In genomic region chr12:27382126-27382795, GRCh38 we compare ENCODE assay signal across 24 cellular contexts. TPM values are rescaled to one million over a fixed set of nuclear protein-coding genes. Genes with fewer than 3 reads are reported as not detected.
DNase-seq lines count a peak whose midpoint lies in the region; ATAC-seq, FAIRE-seq and TF ChIP-seq lines count a peak whose summit lies in the region.
"Had no signal": no experiment of that assay in that cellular context is flagged by ENCODE, and none has a peak within 500 bp of the region (broad histone marks: within the 10 kb centered on the region; RNA-seq: fewer than 3 reads in every experiment).

No MANE protein-coding gene starts in this region.

- H4K20me1 ChIP-seq in H9 (ENCODE audit: control insufficient read depth, insufficient read depth, insufficient read length) (no peaks in the 10 kb centered on the region), HepG2 (ENCODE audit: insufficient read depth, low read length) (no peaks in the 10 kb centered on the region)

- H3K36me3 ChIP-seq in mesenchymal stem cell (ENCODE audit: control insufficient read depth in 1 of 2, insufficient read depth in 2 of 2, low read depth in 1 of 2, low read length in 2 of 2): peaks cover 0 to 11% of the 10 kb centered on the region in 2 experiments
- H3K36me3 ChIP-seq in HepG2 (replicated peaks in 1 of 2; ENCODE audit: control insufficient read depth in 1 of 2, insufficient read depth in 2 of 2, low read length in 2 of 2): peaks cover 0 to 7% of the 10 kb centered on the region in 2 experiments; a peak in 3 of 5 replicates
- H3K36me3 ChIP-seq: heart left ventricle had no signal

- no peak overlapping the region for H4K5ac ChIP-seq in H9 (ENCODE audit: insufficient read length, low read depth, low read length)

- no peak for TF ChIP-seq RAD21 in HepG2 (CRISPR knock-in tag; IDR thresholded peaks at IDR 0.05)

- H3T11ph ChIP-seq in H9 (ENCODE audit: low read length): no peak overlapping the region

- in situ Hi-C loops in HepG2 (cut with HindIII; ENCODE audit: extremely low pct_ligation_motif_present, low pct_unique_long_range_greater_than_20kb): no loop called here

- intact Hi-C loops in HepG2 (cut with micrococcal nuclease; ENCODE audit: unreplicated experiment): no loop called here

- no peak overlapping the region for H3K56ac ChIP-seq in H9 (ENCODE audit: insufficient read length, low read depth, low read length)

- H3K36me3 Mint-ChIP-seq in H9 (ENCODE audit: insufficient read depth in 1 of 3, low read depth in 3 of 3): peaks cover 0 to 13% (median 0%) of the 10 kb centered on the region in 3 experiments; a peak in 2 of 7 replicates
- no peaks in the 10 kb centered on the region for H3K36me3 Mint-ChIP-seq in activated T-helper 17 cell treated with anti-CD3 and anti-CD28 coated beads, Interleukin-2, amount 50 U/mL, for 72 hours (ENCODE audit: low read depth)
- H3K36me3 Mint-ChIP-seq: CD4-positive, CD25-positive, alpha-beta regulatory T cell; natural killer cell had no signal

- no peak for FAIRE-seq in HepG2 (lab: Jason Lieb, UNC)

- H4K91ac ChIP-seq in H9 (ENCODE audit: insufficient read length, low read depth, low read length): no peak overlapping the region
- no peak overlapping the region for H4K91ac ChIP-seq in mesenchymal stem cell (ENCODE audit: low read length)

- no peak overlapping the region for H2BK20ac ChIP-seq in H9 (ENCODE audit: low read depth, low read length, poor library complexity, severe bottlenecking)

- no peak overlapping the region for H3K4me3 Mint-ChIP-seq in H9
- no peak overlapping the region for H3K4me3 Mint-ChIP-seq in activated T-helper 17 cell treated with anti-CD3 and anti-CD28 coated beads, Interleukin-2, amount 50 U/mL, for 72 hours
- H3K4me3 Mint-ChIP-seq: CD4-positive, CD25-positive, alpha-beta regulatory T cell; central memory CD8-positive, alpha-beta T cell; natural killer cell; stimulated activated naive B cell treated with anti-CD40 and anti-IgM and Interleukin-4, amounts not matched to agents 10 μg/mL and 1 μg/mL and 100 μg/mL, for 72 hours had no signal

- BruUV-seq in HepG2 (replicated peaks; lab: Mats Ljungman, UMichigan): no TSS peak

- H3K9ac ChIP-seq in H9 (ENCODE audit: extremely low read depth, insufficient read length, low read length): no peak overlapping the region
- peak overlapping the region; percentile 14 for H3K9ac ChIP-seq in mesenchymal stem cell (ENCODE audit: low read length)
- H3K9ac ChIP-seq in HepG2 (ENCODE audit: insufficient read depth, low read depth, low read length): no peak overlapping the region

- no peak overlapping the region for H4K8ac ChIP-seq in H9 (replicated peaks; ENCODE audit: insufficient read length, low read depth, low read length)
- H4K8ac ChIP-seq in mesenchymal stem cell (ENCODE audit: low read length): no peak overlapping the region

- H2AK5ac ChIP-seq in H9 (ENCODE audit: insufficient read length, low read length): no peak overlapping the region
- H2AK5ac ChIP-seq in mesenchymal stem cell (ENCODE audit: low read length, severe bottlenecking): no peak overlapping the region

- H3K27me3 Mint-ChIP-seq in H9 (ENCODE audit: low read depth): no peaks in the 10 kb centered on the region; the same call in 1 of the 2 replicates
- no peaks in the 10 kb centered on the region for H3K27me3 Mint-ChIP-seq in activated T-helper 17 cell treated with anti-CD3 and anti-CD28 coated beads, Interleukin-2, amount 50 U/mL, for 72 hours
- H3K27me3 Mint-ChIP-seq: CD4-positive, CD25-positive, alpha-beta regulatory T cell; central memory CD8-positive, alpha-beta T cell; stimulated activated naive B cell treated with anti-CD40 and anti-IgM and Interleukin-4, amounts not matched to agents 10 μg/mL and 1 μg/mL and 100 μg/mL, for 72 hours had no signal

- no peak overlapping the region for H3K14ac ChIP-seq in H9 (ENCODE audit: insufficient read depth, low read length)
- no peak overlapping the region for H3K14ac ChIP-seq in mesenchymal stem cell (ENCODE audit: low read length in 2 of 2)

- DNase-seq in A172 (ENCODE audit: low spot score) (peak; percentile 36), H9 (no peak), epithelial cell of proximal tubule (ENCODE audit: low read depth) (peak; percentile 25), mesenchymal stem cell (peak; percentile 4), HepG2 (ENCODE audit: low spot score) (no peak)
- DNase-seq: 8988T; CD4-positive, CD25-positive, alpha-beta regulatory T cell; DMS79; heart left ventricle; mammary epithelial cell; natural killer cell; NCI-H1048; NCI-H2029 treated with DMSO at 0.1 percent for 48 hours; NCI-H510A treated with DMSO at 0.1 percent for 48 hours; psoas muscle; SHP77; stimulated activated naive B cell treated with anti-CD40 and anti-IgM and Interleukin-4, amounts not matched to agents 10 μg/mL and 1 μg/mL and 100 μg/mL, for 72 hours; T-helper 1 cell; trophoblast cell had no signal

- ATAC-seq in HepG2 (no peak), GM21526 (IDR thresholded peaks at IDR 0.05; ENCODE audit: low FRiP score, unreplicated experiment) (no peak), HG03442 (IDR thresholded peaks at IDR 0.05; ENCODE audit: unreplicated experiment) (no peak)
- ATAC-seq in activated T-helper 17 cell treated with anti-CD3 and anti-CD28 coated beads, Interleukin-2, amount 50 U/mL, for 72 hours (replicated peaks): no peak
- ATAC-seq: heart left ventricle; natural killer cell; stimulated activated naive B cell treated with anti-CD40 and anti-IgM and Interleukin-4, amounts not matched to agents 10 μg/mL and 1 μg/mL and 100 μg/mL, for 72 hours had no signal

- H3K27ac ChIP-seq in H9 (ENCODE audit: insufficient read length, low read depth, low read length) (no peak overlapping the region), mesenchymal stem cell (ENCODE audit: low read length, poor library complexity, severe bottlenecking) (no peak overlapping the region), HepG2 (ENCODE audit: extremely low read length, insufficient read depth, low read length) (no peak overlapping the region)
- H3K27ac ChIP-seq: heart left ventricle, HL-60, psoas muscle had no signal

- TF ChIP-seq CTCF in H9 (conservative IDR thresholded peaks at IDR 0.05) (no peak), epithelial cell of proximal tubule (conservative IDR thresholded peaks at IDR 0.05; ENCODE audit: low read depth, low read length) (no peak), HepG2 (CRISPR knock-in tag; IDR thresholded peaks at IDR 0.05) (no peak)

- no peak overlapping the region for H2BK5ac ChIP-seq in H9 (ENCODE audit: insufficient read length, low read length)
- H2BK5ac ChIP-seq in mesenchymal stem cell (ENCODE audit: low read depth, low read length, poor library complexity, severe bottlenecking): no peak overlapping the region

- no peak overlapping the region for H3K18ac ChIP-seq in H9 (ENCODE audit: insufficient read length, low read depth, low read length)
- H3K18ac ChIP-seq in mesenchymal stem cell (ENCODE audit: low read depth in 1 of 2, low read length in 2 of 2): no peak overlapping the region

- H3K79me2 ChIP-seq in H9 (ENCODE audit: insufficient read depth, low read length) (no peaks in the 10 kb centered on the region), HepG2 (ENCODE audit: insufficient read depth, low read length) (no peaks in the 10 kb centered on the region)

- no peaks in the 10 kb centered on the region for H3K27me3 ChIP-seq in H9 (ENCODE audit: insufficient read depth, low read length)
- no peaks in the 10 kb centered on the region for H3K27me3 ChIP-seq in mesenchymal stem cell (ENCODE audit: control insufficient read depth in 1 of 2, insufficient read depth in 1 of 2, low read length in 2 of 2)
- no peaks in the 10 kb centered on the region for H3K27me3 ChIP-seq in HepG2 (ENCODE audit: control insufficient read depth in 1 of 2, insufficient read depth in 2 of 2, low read length in 2 of 2)
- H3K27me3 ChIP-seq: heart left ventricle had no signal

- CTCF ChIA-PET in HepG2 (lab: Yijun Ruan, JAX; ENCODE audit: low intra/inter-chr PET ratio, low total read pairs): no interaction called here

- WGBS in H9 (ENCODE audit: extremely low coverage, insufficient read length, low lambda C conversion rate): no CpG with 5 or more reads among the region's 9 CpGs
- 89% methylated on average over 9 of the region's 9 CpGs for WGBS in mesenchymal stem cell
- WGBS in HepG2 (ENCODE audit: low lambda C conversion rate): 94% methylated on average over 7 of the region's 9 CpGs

- H2BK120ac ChIP-seq in H9 (ENCODE audit: low read depth, low read length, poor library complexity, severe bottlenecking) (no peak overlapping the region), mesenchymal stem cell (ENCODE audit: low read depth, low read length) (no peak overlapping the region)

- no peak for TF ChIP-seq POLR2A in HepG2 (IDR thresholded peaks at IDR 0.05; ENCODE audit: insufficient read depth in 1 of 2, low read depth in 2 of 2, low read length in 2 of 2)

- no peaks in the 10 kb centered on the region for H3K4me1 ChIP-seq in H9 (ENCODE audit: insufficient read depth, low read length)
- peaks cover 5% of the 10 kb centered on the region for H3K4me1 ChIP-seq in mesenchymal stem cell (ENCODE audit: control insufficient read depth, insufficient read depth, low read depth, low read length)
- no peaks in the 10 kb centered on the region for H3K4me1 ChIP-seq in HepG2 (ENCODE audit: insufficient read depth, low read length)
- H3K4me1 ChIP-seq: heart left ventricle, psoas muscle had no signal

- H3K4me3 ChIP-seq in epithelial cell of proximal tubule (ENCODE audit: low read depth, low read length): no peak overlapping the region
- peak overlapping the region in 1 of 2 experiments; percentile 17 for H3K4me3 ChIP-seq in mesenchymal stem cell (ENCODE audit: insufficient read depth in 1 of 2, low read depth in 1 of 2, low read length in 2 of 2)
- H3K4me3 ChIP-seq in HepG2 (replicated peaks in 1 of 3; ENCODE audit: insufficient read depth in 1 of 3, low read depth in 2 of 3, low read length in 3 of 3): no peak overlapping the region
- H3K4me3 ChIP-seq: heart left ventricle, psoas muscle had no signal

- no peaks in the 10 kb centered on the region for H3K4me1 Mint-ChIP-seq in H9
- H3K4me1 Mint-ChIP-seq in activated T-helper 17 cell treated with anti-CD3 and anti-CD28 coated beads, Interleukin-2, amount 50 U/mL, for 72 hours: no peaks in the 10 kb centered on the region
- H3K4me1 Mint-ChIP-seq: CD4-positive, CD25-positive, alpha-beta regulatory T cell; central memory CD8-positive, alpha-beta T cell; natural killer cell had no signal

- no peak for TF ChIP-seq EP300 in HepG2 (IDR thresholded peaks at IDR 0.05; ENCODE audit: low read depth in 2 of 2, low read length in 2 of 2)
- no peak for TF ChIP-seq EP300 in HepG2 (CRISPR knock-in tag; IDR thresholded peaks at IDR 0.05; ENCODE audit: borderline replicate concordance)

- no peak overlapping the region for H3K4ac ChIP-seq in H9 (ENCODE audit: low read depth, low read length)
- no peak overlapping the region for H3K4ac ChIP-seq in mesenchymal stem cell (ENCODE audit: low read depth in 1 of 2, low read length in 2 of 2)

- H3K27ac Mint-ChIP-seq in H9: peak overlapping the region in 2 of 3 experiments; percentile 2 to 24; a peak in 2 of 7 replicates
- no peak overlapping the region for H3K27ac Mint-ChIP-seq in activated T-helper 17 cell treated with anti-CD3 and anti-CD28 coated beads, Interleukin-2, amount 50 U/mL, for 72 hours
- H3K27ac Mint-ChIP-seq: CD4-positive, CD25-positive, alpha-beta regulatory T cell; natural killer cell; stimulated activated naive B cell treated with anti-CD40 and anti-IgM and Interleukin-4, amounts not matched to agents 10 μg/mL and 1 μg/mL and 100 μg/mL, for 72 hours had no signal

- no peaks in the 10 kb centered on the region for H3K23me2 ChIP-seq in H9 (ENCODE audit: insufficient read length, low read depth, low read length, poor library complexity, severe bottlenecking)

- no peaks in the 10 kb centered on the region for H3K9me3 Mint-ChIP-seq in H9
- H3K9me3 Mint-ChIP-seq in activated T-helper 17 cell treated with anti-CD3 and anti-CD28 coated beads, Interleukin-2, amount 50 U/mL, for 72 hours: no peaks in the 10 kb centered on the region
- H3K9me3 Mint-ChIP-seq: CD4-positive, CD25-positive, alpha-beta regulatory T cell; central memory CD8-positive, alpha-beta T cell; natural killer cell; stimulated activated naive B cell treated with anti-CD40 and anti-IgM and Interleukin-4, amounts not matched to agents 10 μg/mL and 1 μg/mL and 100 μg/mL, for 72 hours had no signal

- H3K23ac ChIP-seq in H9 (ENCODE audit: insufficient read length, low read depth, low read length): no peak overlapping the region
- no peak overlapping the region for H3K23ac ChIP-seq in mesenchymal stem cell (ENCODE audit: low read length in 2 of 2)

- H3K4me2 ChIP-seq in H9 (ENCODE audit: insufficient read depth, insufficient read length, low read length) (no peak overlapping the region), mesenchymal stem cell (ENCODE audit: low read length, poor library complexity, severe bottlenecking) (no peak overlapping the region), HepG2 (ENCODE audit: low read depth, low read length) (no peak overlapping the region)

- no peak overlapping the region for H2BK15ac ChIP-seq in H9 (ENCODE audit: low read depth, low read length)
- no peak overlapping the region for H2BK15ac ChIP-seq in mesenchymal stem cell (ENCODE audit: low read depth, poor library complexity, severe bottlenecking)

- H3K79me1 ChIP-seq in H9 (ENCODE audit: insufficient read depth, low read depth, low read length, poor library complexity, severe bottlenecking) (no peaks in the 10 kb centered on the region), mesenchymal stem cell (replicated peaks; ENCODE audit: low read length, poor library complexity, severe bottlenecking) (no peaks in the 10 kb centered on the region)

- H3K9me3 ChIP-seq in H9 (ENCODE audit: control insufficient read depth, low read depth, low read length) (no peaks in the 10 kb centered on the region), mesenchymal stem cell (ENCODE audit: control insufficient read depth, low read length) (no peaks in the 10 kb centered on the region), HepG2 (ENCODE audit: low read length) (no peaks in the 10 kb centered on the region)
- H3K9me3 ChIP-seq: heart left ventricle, psoas muscle had no signal

- H2AFZ ChIP-seq in H9 (ENCODE audit: low read length) (no peak overlapping the region), mesenchymal stem cell (ENCODE audit: low read depth, low read length) (no peak overlapping the region), HepG2 (ENCODE audit: low read length) (no peak overlapping the region)

- POLR2A ChIA-PET in HepG2 (lab: Yijun Ruan, JAX): no interaction called here

- H2BK12ac ChIP-seq in H9 (ENCODE audit: insufficient read length, low read depth, low read length): no peak overlapping the region
- no peak overlapping the region for H2BK12ac ChIP-seq in mesenchymal stem cell (ENCODE audit: low read length in 2 of 2)

RNA-seq across cellular contexts. Expression of gene BMAL2, which starts 49.6 kb away (rescaled TPM):
- total RNA-seq in A172 (2014; rRNA removed; shearing (Covaris generic)): 37.2 and 50.3 TPM in 2 replicates
- total RNA-seq in H9 (2021) (22.7 and 23.1 TPM in 2 replicates), epithelial cell of proximal tubule (27.4 and 39.9 TPM in 2 replicates), HepG2 (2016; rRNA removed; fragmentation: Illumina TruSeq; extraction: Trizol) (27.4 and 37.1 TPM in 2 replicates)
- polyA plus RNA-seq in mesenchymal stem cell (2013, experiment 1 of 2): 4.1 TPM
- polyA plus RNA-seq in mesenchymal stem cell (2013, experiment 2 of 2): 4.6 TPM
- total RNA-seq in HepG2 (2016; cell fraction: cytosol; rRNA removed; fragmentation: Illumina TruSeq; extraction: Trizol; ENCODE audit: low read depth): 37.5 and 44.9 TPM in 2 replicates
- total RNA-seq in HepG2 (2016; cell fraction: insoluble cytoplasmic fraction; rRNA removed; fragmentation: Illumina TruSeq; extraction: Trizol): 26.8 and 36.0 TPM in 2 replicates
- 68.9 and 79.0 TPM in 2 replicates for total RNA-seq in HepG2 (2016; cell fraction: membrane; rRNA removed; fragmentation: Illumina TruSeq; extraction: Trizol)
- 12.4 and 15.0 TPM in 2 replicates for total RNA-seq in HepG2 (2016; cell fraction: nucleus; rRNA removed; fragmentation: Illumina TruSeq; extraction: Trizol)
- polyA plus RNA-seq in HepG2 (2011; rRNA removed): 3.7 and 4.8 TPM in 2 replicates
- polyA plus RNA-seq in HepG2 (2011; cell fraction: cytosol; rRNA removed): 1.7 and 2.6 TPM in 2 replicates
- 1.1 and 1.2 TPM in 2 replicates for polyA plus RNA-seq in HepG2 (2011; cell fraction: nucleus; rRNA removed)
- 4.4 and 5.5 TPM in 2 replicates for polyA plus RNA-seq in HepG2 (2012)
- 38.8 and 41.5 TPM in 2 replicates for polyA plus RNA-seq in HepG2 (2016; cell fraction: cytosol; fragmentation: Illumina TruSeq; extraction: Trizol; ENCODE audit: low read depth)
- 22.0 and 22.8 TPM in 2 replicates for polyA plus RNA-seq in HepG2 (2016; cell fraction: insoluble cytoplasmic fraction; fragmentation: Illumina TruSeq; extraction: Trizol; ENCODE audit: low read depth)
- polyA plus RNA-seq in HepG2 (2016; cell fraction: membrane; fragmentation: Illumina TruSeq; extraction: Trizol; ENCODE audit: low read depth): 46.5 and 53.9 TPM in 2 replicates
- polyA plus RNA-seq in HepG2 (2016; cell fraction: nucleus; fragmentation: Illumina TruSeq; extraction: Trizol; ENCODE audit: insufficient read depth, low read depth): 12.6 TPM in 2 replicates
- 2.2 and 7.6 TPM in 2 replicates for polyA minus RNA-seq in HepG2 (2011; rRNA and poly(A)+ RNA removed; ENCODE audit: low replicate concordance)
- 6.4 and 9.6 TPM in 2 replicates for polyA minus RNA-seq in HepG2 (2011; cell fraction: cytosol; rRNA and poly(A)+ RNA removed)
- polyA minus RNA-seq in HepG2 (2011; cell fraction: nucleus; rRNA and poly(A)+ RNA removed): 4.9 and 9.3 TPM in 2 replicates
- total RNA-seq in activated T-helper 17 cell treated with anti-CD3 and anti-CD28 coated beads, Interleukin-2, amount 50 U/mL, for 72 hours: 10 to 100 TPM; 12.0 to 19.9 TPM

Comparison
In these comparisons a context has a peak if more than half of its experiments do, and no peak if none do; other contexts are left out.
1. DNase-seq: peak in A172 (single experiment), epithelial cell of proximal tubule (single experiment) and mesenchymal stem cell (single experiment); none in H9 (single experiment) and HepG2 (single experiment).